ENCODE assay signal across 8 cellular contexts in genomic region chr1:161185282-161185682, GRCh38.
DNase-seq lines count a peak whose midpoint lies in the region; ATAC-seq and TF ChIP-seq lines count a peak whose summit lies in the region.

No MANE protein-coding gene starts in this region.

- TF ChIP-seq CTCF in fibroblast of pulmonary artery (IDR thresholded peaks at IDR 0.05; ENCODE audit: low read length, missing control alignments): no peak

- peak; percentile 78 for DNase-seq in NCI-H69 (lab: John Stamatoyannopoulos, UW)
- peak; percentile 55 for DNase-seq in activated T-cell treated with anti-CD3 and anti-CD28 coated beads for 48 hours (ENCODE audit: low read depth)
- peak; percentile 83 for DNase-seq in fibroblast of pulmonary artery (ENCODE audit: low read depth)
- peak; percentile 54 for DNase-seq in skeletal muscle cell (ENCODE audit: low read depth)
- no peak for DNase-seq in LoVo (ENCODE audit: low spot score)
- DNase-seq in T1000 (lab: John Stamatoyannopoulos, UW): no peak

- ATAC-seq in GM18867 (IDR thresholded peaks at IDR 0.05; ENCODE audit: unreplicated experiment) (peak; percentile 74), HG02885 (IDR thresholded peaks at IDR 0.05; ENCODE audit: poor library complexity, unreplicated experiment) (peak; percentile 77)

- H3K4me3 ChIP-seq in fibroblast of pulmonary artery (replicated peaks; ENCODE audit: low read depth, low read length): no peak overlapping the region
- no peak overlapping the region for H3K4me3 ChIP-seq in skeletal muscle cell (ENCODE audit: low read depth, low read length)

Comparison
In these comparisons a context has a peak if more than half of its experiments do, and no peak if none do; other contexts are left out.
1. DNase-seq: peak in NCI-H69 (single experiment), activated T-cell treated with anti-CD3 and anti-CD28 coated beads for 48 hours (single experiment), fibroblast of pulmonary artery (single experiment) and skeletal muscle cell (single experiment); none in LoVo (single experiment) and T1000 (single experiment).